In the genomic region with DNA sequence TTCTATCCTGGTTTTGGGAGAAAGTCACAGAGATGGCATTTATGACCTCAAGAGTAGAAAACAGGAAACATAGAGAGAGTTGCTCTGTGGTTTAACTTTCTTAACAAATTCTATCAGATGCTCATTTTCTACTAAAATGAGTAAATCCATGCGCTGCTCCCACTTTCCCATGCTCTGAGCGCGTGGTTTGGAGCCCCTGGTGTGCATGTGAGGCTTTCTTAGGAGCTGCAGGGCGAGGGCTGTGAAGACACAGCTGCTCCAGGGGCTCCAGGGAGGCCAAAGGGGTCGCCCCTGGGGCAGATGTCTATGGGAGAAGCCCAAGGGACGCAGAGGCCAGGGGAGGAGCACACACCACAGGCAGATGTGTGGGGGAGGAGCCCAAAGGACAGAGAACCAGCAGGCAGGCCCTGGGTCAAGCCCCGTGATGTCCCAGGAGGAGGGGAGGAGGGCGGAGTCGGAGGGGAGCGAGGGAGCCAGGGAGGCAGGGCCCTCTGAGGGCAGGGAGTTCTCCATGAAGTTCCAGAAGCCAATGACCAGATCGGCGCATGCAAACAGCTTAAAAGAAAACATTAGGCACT, we compare ENCODE assay signal across 18 cellular contexts.
DNase-seq lines count a peak whose midpoint lies in the region; ATAC-seq lines count a peak whose summit lies in the region.
"Had no signal": no experiment of that assay in that cellular context is flagged by ENCODE, and none has a peak within 500 bp of the region (broad histone marks: within the 10 kb centered on the region; RNA-seq: fewer than 3 reads in every experiment).

No MANE protein-coding gene starts in this region.

- peak; percentile 52 for DNase-seq in stimulated activated CD4-positive, alpha-beta T cell treated with anti-CD3 and anti-CD28 coated beads, Interleukin-15, amount 100 ng/mL, for 24 hours
- no peak for DNase-seq in stimulated activated CD4-positive, alpha-beta T cell treated with anti-CD3 and anti-CD28 coated beads, Interleukin-2, amount 100 ng/mL, for 48 hours
- DNase-seq in activated CD8-positive, alpha-beta T cell treated with anti-CD3 and anti-CD28 coated beads, Interleukin-2, amount 10 ng/mL, durations not matched to agents 7 days and 5 days, result no peak
- peak; percentile 9 for DNase-seq in left kidney (ENCODE audit: low read depth, low spot score)
- DNase-seq in stimulated activated naive CD8-positive, alpha-beta T cell treated with anti-CD3 and anti-CD28 coated beads, Interleukin-15, amount 100 ng/mL, for 72 hours, result no peak
- DNase-seq in COLO829 (ENCODE audit: low spot score), result no peak
- DNase-seq: adrenal gland, cerebellar nuclear complex, DMS79, islet precursor cell, KBM-7, midbrain, NCI-H146, NCI-H526 treated with DMSO at 0.1 percent for 48 hours, SW 1271 had no signal

- H3K36me3 Mint-ChIP-seq in activated CD8-positive, alpha-beta T cell treated with anti-CD3 and anti-CD28 coated beads, Interleukin-2, amount 10 ng/mL, durations not matched to agents 7 days and 5 days (ENCODE audit: low read depth), result peaks cover 37% of the 10 kb centered on the region

- peak overlapping the region; percentile 59 for H3K27ac Mint-ChIP-seq in activated CD8-positive, alpha-beta T cell treated with anti-CD3 and anti-CD28 coated beads, Interleukin-2, amount 10 ng/mL, durations not matched to agents 7 days and 5 days
- peak overlapping the region; percentile 93 to 94 for H3K27ac Mint-ChIP-seq in stimulated activated naive CD8-positive, alpha-beta T cell treated with anti-CD3 and anti-CD28 coated beads, Interleukin-15, amount 100 ng/mL, for 72 hours

- POLR2A ChIA-PET in activated CD8-positive, alpha-beta T cell treated with anti-CD3 and anti-CD28 coated beads, Interleukin-2, amount 10 ng/mL, durations not matched to agents 7 days and 5 days (lab: Charles Lee), result no interaction called here

- CTCF ChIA-PET in activated CD8-positive, alpha-beta T cell treated with anti-CD3 and anti-CD28 coated beads, Interleukin-2, amount 10 ng/mL, durations not matched to agents 7 days and 5 days (lab: Charles Lee), result interaction anchor here (1.3 kb wide), 1 partner anchor 40 kb away, joined by 3 read pairs; no protein-coding TSS in a partner anchor

- H3K9me3 Mint-ChIP-seq in activated CD8-positive, alpha-beta T cell treated with anti-CD3 and anti-CD28 coated beads, Interleukin-2, amount 10 ng/mL, durations not matched to agents 7 days and 5 days (ENCODE audit: insufficient read depth), result peaks cover 11% of the 10 kb centered on the region
- peaks cover 17 to 20% of the 10 kb centered on the region in 2 donors for H3K9me3 Mint-ChIP-seq in stimulated activated naive CD8-positive, alpha-beta T cell treated with anti-CD3 and anti-CD28 coated beads, Interleukin-15, amount 100 ng/mL, for 72 hours

- no peak for ATAC-seq in activated CD8-positive, alpha-beta T cell treated with anti-CD3 and anti-CD28 coated beads, Interleukin-2, amount 10 ng/mL, durations not matched to agents 7 days and 5 days
- ATAC-seq in stimulated activated naive CD8-positive, alpha-beta T cell treated with anti-CD3 and anti-CD28 coated beads, Interleukin-15, amount 100 ng/mL, for 72 hours, result peak; percentile 24
- ATAC-seq in GM21528 (IDR thresholded peaks at IDR 0.05; ENCODE audit: low FRiP score, unreplicated experiment) (no peak), GM21447 (IDR thresholded peaks at IDR 0.05; ENCODE audit: unreplicated experiment) (no peak)
- ATAC-seq: HCT116 had no signal

- H3K4me1 Mint-ChIP-seq in activated CD8-positive, alpha-beta T cell treated with anti-CD3 and anti-CD28 coated beads, Interleukin-2, amount 10 ng/mL, durations not matched to agents 7 days and 5 days (ENCODE audit: low read depth), result peaks cover 53% of the 10 kb centered on the region
- H3K4me1 Mint-ChIP-seq in stimulated activated naive CD8-positive, alpha-beta T cell treated with anti-CD3 and anti-CD28 coated beads, Interleukin-15, amount 100 ng/mL, for 72 hours, result peaks cover 73% of the 10 kb centered on the region

- no peak overlapping the region for H3K4me3 Mint-ChIP-seq in activated CD8-positive, alpha-beta T cell treated with anti-CD3 and anti-CD28 coated beads, Interleukin-2, amount 10 ng/mL, durations not matched to agents 7 days and 5 days
- H3K4me3 Mint-ChIP-seq in stimulated activated naive CD8-positive, alpha-beta T cell treated with anti-CD3 and anti-CD28 coated beads, Interleukin-15, amount 100 ng/mL, for 72 hours, result peak overlapping the region; percentile 56 to 71

- no peaks in the 10 kb centered on the region for H3K27me3 Mint-ChIP-seq in activated CD8-positive, alpha-beta T cell treated with anti-CD3 and anti-CD28 coated beads, Interleukin-2, amount 10 ng/mL, durations not matched to agents 7 days and 5 days (ENCODE audit: low read depth)
- no peaks in the 10 kb centered on the region for H3K27me3 Mint-ChIP-seq in stimulated activated naive CD8-positive, alpha-beta T cell treated with anti-CD3 and anti-CD28 coated beads, Interleukin-15, amount 100 ng/mL, for 72 hours

Comparison
In these comparisons a context has a peak if more than half of its experiments do, and no peak if none do; other contexts are left out.
1. DNase-seq: peak in stimulated activated CD4-positive, alpha-beta T cell treated with anti-CD3 and anti-CD28 coated beads, Interleukin-15, amount 100 ng/mL, for 24 hours (single experiment) and left kidney (single experiment); none in stimulated activated CD4-positive, alpha-beta T cell treated with anti-CD3 and anti-CD28 coated beads, Interleukin-2, amount 100 ng/mL, for 48 hours (0 of 2), activated CD8-positive, alpha-beta T cell treated with anti-CD3 and anti-CD28 coated beads, Interleukin-2, amount 10 ng/mL, durations not matched to agents 7 days and 5 days (single experiment), stimulated activated naive CD8-positive, alpha-beta T cell treated with anti-CD3 and anti-CD28 coated beads, Interleukin-15, amount 100 ng/mL, for 72 hours (0 of 2) and COLO829 (single experiment).